In genomic region chr11:114308689-114309089, GRCh38 we compare ENCODE assay signal across 11 cellular contexts. TPM values are rescaled to one million over a fixed set of nuclear protein-coding genes. Genes with fewer than 3 reads are reported as not detected.
A peak's percentile ranks its signal among the peaks of the same experiment; 100 is the strongest.
DNase-seq lines count a peak whose midpoint lies in the region; ATAC-seq and TF ChIP-seq lines count a peak whose summit lies in the region.
"Had no signal": no experiment of that assay in that cellular context is flagged by ENCODE, and none has a peak within 500 bp of the region (broad histone marks: within the 10 kb centered on the region; RNA-seq: fewer than 3 reads in every experiment).

No MANE protein-coding gene starts in this region.

- H3K79me2 ChIP-seq in fibroblast of lung (ENCODE audit: control insufficient read depth, insufficient read depth, low read length) (peaks cover 31% of the 10 kb centered on the region), trophoblast cell (ENCODE audit: control insufficient read depth, insufficient read depth, low read length, poor library complexity) (no peaks in the 10 kb centered on the region)

- no peak overlapping the region for H4K91ac ChIP-seq in trophoblast cell (ENCODE audit: low read depth, low read length)

- H4K8ac ChIP-seq in trophoblast cell (ENCODE audit: low read depth, low read length): no peak overlapping the region

- no peak overlapping the region for H3K4ac ChIP-seq in trophoblast cell (ENCODE audit: low read depth, low read length)

- H3K27me3 ChIP-seq in fibroblast of lung (ENCODE audit: control insufficient read depth, insufficient read depth, low read length) (no peaks in the 10 kb centered on the region), trophoblast cell (ENCODE audit: insufficient read depth, low read length) (no peaks in the 10 kb centered on the region), HAP-1 (ENCODE audit: low read depth) (peaks cover 9% of the 10 kb centered on the region; the same call in 1 of the 2 replicates)

- H2AFZ ChIP-seq in fibroblast of lung (ENCODE audit: low read length) (no peak overlapping the region), trophoblast cell (ENCODE audit: insufficient read depth, low read length, poor library complexity) (no peak overlapping the region)

- H3K36me3 ChIP-seq in fibroblast of lung (ENCODE audit: control insufficient read depth, insufficient read depth, low read length) (peaks cover 7% of the 10 kb centered on the region), trophoblast cell (ENCODE audit: control insufficient read depth in 1 of 2, insufficient read depth in 2 of 2, low read length in 2 of 2) (peaks cover 2 to 12% of the 10 kb centered on the region in 2 experiments), HAP-1 (replicated peaks) (no peaks in the 10 kb centered on the region)

- H3K9me3 ChIP-seq in fibroblast of lung (ENCODE audit: control insufficient read depth, insufficient read depth, low read depth, low read length): no peaks in the 10 kb centered on the region
- H3K9me3 ChIP-seq in trophoblast cell (ENCODE audit: insufficient read depth, low read depth, low read length): peaks cover 2% of the 10 kb centered on the region
- 0 out of 2 replicates have a peak, but pooled peaks cover 4% of the 10 kb centered on the region for H3K9me3 ChIP-seq in HAP-1

- peak overlapping the region; percentile 2 for H3K23ac ChIP-seq in trophoblast cell (ENCODE audit: low read length)

- H3K4me2 ChIP-seq in fibroblast of lung (ENCODE audit: extremely low read depth, insufficient read depth, low read length): peak overlapping the region; percentile 41
- H3K4me2 ChIP-seq in trophoblast cell (ENCODE audit: low read length): no peak overlapping the region

- peak overlapping the region; percentile 81 for H3K27ac ChIP-seq in fibroblast of lung (ENCODE audit: insufficient read depth, low read length)
- no peak overlapping the region for H3K27ac ChIP-seq in trophoblast cell (ENCODE audit: low read depth, low read length)

- H2BK5ac ChIP-seq in trophoblast cell (ENCODE audit: low read depth, low read length, poor library complexity): no peak overlapping the region

- in situ Hi-C loops in HAP-1 (cut with MboI; ENCODE audit: low sequenced_read_pairs): no loop called here

- no peak for ATAC-seq in HG03135 (IDR thresholded peaks at IDR 0.05; ENCODE audit: unreplicated experiment)
- no peak for ATAC-seq in HG03521 (IDR thresholded peaks at IDR 0.05; ENCODE audit: unreplicated experiment)
- ATAC-seq in GM21360 (IDR thresholded peaks at IDR 0.05; ENCODE audit: unreplicated experiment): no peak

- WGBS in trophoblast cell (ENCODE audit: extremely low coverage, insufficient coverage, insufficient read length): no CpG with 5 or more reads among the region's 6 CpGs

- H3K18ac ChIP-seq in trophoblast cell (ENCODE audit: low read length): no peak overlapping the region

- H3K9ac ChIP-seq in fibroblast of lung (ENCODE audit: insufficient read depth, low read length) (no peak overlapping the region), trophoblast cell (ENCODE audit: low read length) (no peak overlapping the region)

- no peaks in the 10 kb centered on the region for H4K20me1 ChIP-seq in fibroblast of lung (ENCODE audit: control insufficient read depth, extremely low read depth, insufficient read depth, low read length)

- H2AK5ac ChIP-seq in trophoblast cell (ENCODE audit: low read length): no peak overlapping the region

- no peak overlapping the region for H2BK120ac ChIP-seq in trophoblast cell (ENCODE audit: insufficient read depth, low read length, poor library complexity)

- H3K4me3 ChIP-seq in fibroblast of lung (replicated peaks in 1 of 4; ENCODE audit: control extremely low read depth in 1 of 4, insufficient read depth in 1 of 4, low read depth in 3 of 4, low read length in 4 of 4) (peak overlapping the region in 1 of 4 experiments; percentile 41), trophoblast cell (ENCODE audit: low read depth, low read length) (no peak overlapping the region), HAP-1 (no peak overlapping the region)

- no peak overlapping the region for H3K14ac ChIP-seq in trophoblast cell (ENCODE audit: low read length)

- DNase-seq in AG20443 (ENCODE audit: low spot score) (peak; percentile 57), NCI-H748 (lab: John Stamatoyannopoulos, UW; ENCODE audit: unreplicated experiment) (peak; percentile 69), fibroblast of lung (ENCODE audit: low read depth in 2 of 2) (peak; percentile 62 to 66), trophoblast cell (no peak), HAP-1 (ENCODE audit: low spot score in 2 of 2) (no peak)
- DNase-seq: activated CD8-positive, alpha-beta memory T cell treated with anti-CD3 and anti-CD28 coated beads, Interleukin-2, amount 50 U/mL, for 48 hours; kidney; NCI-H1048 had no signal

- H3K4me1 ChIP-seq in fibroblast of lung (ENCODE audit: control insufficient read depth, extremely low read depth, insufficient read depth, low read length): peaks cover 11% of the 10 kb centered on the region
- peaks cover 0 to 10% of the 10 kb centered on the region in 2 experiments for H3K4me1 ChIP-seq in trophoblast cell (ENCODE audit: control insufficient read depth in 1 of 2, insufficient read depth in 2 of 2, low read length in 2 of 2)
- H3K4me1 ChIP-seq in HAP-1: no peaks in the 10 kb centered on the region

- TF ChIP-seq CTCF in fibroblast of lung (conservative IDR thresholded peaks at IDR 0.05 in 1 of 2, IDR thresholded peaks at IDR 0.05 in 1 of 2; ENCODE audit: low read depth in 1 of 2, low read length in 2 of 2): no peak

- no peak overlapping the region for H4K12ac ChIP-seq in trophoblast cell (ENCODE audit: low read depth, low read length)

- no peak overlapping the region for H2BK12ac ChIP-seq in trophoblast cell (ENCODE audit: low read length)

- H3K79me1 ChIP-seq in trophoblast cell (ENCODE audit: low read length): peaks cover 1% of the 10 kb centered on the region

RNA-seq across cellular contexts. Expression of gene NNMT, which starts 12.5 kb away (rescaled TPM):
- total RNA-seq in fibroblast of lung: 639 and 883 TPM in 2 replicates
- polyA plus RNA-seq in fibroblast of lung: 156 and 194 TPM in 2 replicates
- polyA plus RNA-seq in fibroblast of lung (2012): 294 and 362 TPM in 2 replicates
- polyA minus RNA-seq in fibroblast of lung (ENCODE audit: low replicate concordance): 75.9 and 108 TPM in 2 replicates
- polyA plus RNA-seq in trophoblast cell (2013): 34.8 and 37.8 TPM in 2 replicates

Comparison
In these comparisons a context has a peak if more than half of its experiments do, and no peak if none do; other contexts are left out.
1. DNase-seq: peak in AG20443 (single experiment), NCI-H748 (single experiment) and fibroblast of lung (2 of 2); none in trophoblast cell (0 of 2) and HAP-1 (0 of 2).